Comparison of ENCODE assay signal across 8 cellular contexts in genomic region chr21:25790122-25790951, GRCh38. TPM values are rescaled to one million over a fixed set of nuclear protein-coding genes. Genes with fewer than 3 reads are reported as not detected.
DNase-seq lines count a peak whose midpoint lies in the region; ATAC-seq and TF ChIP-seq lines count a peak whose summit lies in the region.

No MANE protein-coding gene starts in this region.

- H3K9me3 ChIP-seq in transverse colon, result no peaks in the 10 kb centered on the region

- peak; percentile 31 to 39 (median 36) for TF ChIP-seq CTCF in transverse colon (IDR thresholded peaks at IDR 0.05)

- DNase-seq in DMS53 (lab: John Stamatoyannopoulos, UW) (peak; percentile 79), SIG-M5 treated with dmso at 0.1 percent for 504 hours (lab: John Stamatoyannopoulos, UW; ENCODE audit: unreplicated experiment) (peak; percentile 47), dedifferentiated amniotic fluid mesenchymal stem cell (ENCODE audit: extremely low spot score) (peak; percentile 77), medulla oblongata (ENCODE audit: extremely low spot score) (peak; percentile 71), transverse colon (no peak), KG1 (lab: John Stamatoyannopoulos, UW) (no peak)

- peak; percentile 71 for ATAC-seq in GM19455 (IDR thresholded peaks at IDR 0.05; ENCODE audit: unreplicated experiment)

- peak overlapping the region; percentile 59 to 75 (median 70) for H3K27ac ChIP-seq in transverse colon

- peak; percentile 67 for TF ChIP-seq RAD21 in Ishikawa (IDR thresholded peaks at IDR 0.05; ENCODE audit: low read depth)

- intact Hi-C loops in transverse colon (cut with DNase I; ENCODE audit: low total_unique reads), result loop anchor here (5.0 kb wide), 1 partner anchor 1912 kb away; no protein-coding TSS in a partner anchor

- H3K4me1 ChIP-seq in transverse colon, result peaks cover 0 to 13% (median 0%) of the 10 kb centered on the region in 4 donors

- no peak for TF ChIP-seq EP300 in Ishikawa (IDR thresholded peaks at IDR 0.05; ENCODE audit: borderline replicate concordance)
- TF ChIP-seq EP300 in transverse colon (IDR thresholded peaks at IDR 0.05; ENCODE audit: low read depth), result no peak

- no peak for TF ChIP-seq POLR2A in transverse colon (IDR thresholded peaks at IDR 0.05)

- H3K4me3 ChIP-seq in transverse colon, result peak overlapping the region in 3 of 4 donors; percentile 19 to 42 (median 30)

- in situ Hi-C loops in transverse colon (cut with MboI; ENCODE audit: low pct_ligation_motif_present in 1 of 4, low pct_unique_long_range_greater_than_20kb in 1 of 4, low sequenced_read_pairs in 3 of 4), result loop anchor here in 1 of 4 donors (25.0 kb wide), 1 partner anchor 922 kb away; no protein-coding TSS in a partner anchor

- WGBS in transverse colon (ENCODE audit: low coverage in 1 of 2), 2 donors, result 6 to 9% methylated on average over 6 to 7 of the region's 7 CpGs

- H3K27me3 ChIP-seq in transverse colon, result no peaks in the 10 kb centered on the region

- no peaks in the 10 kb centered on the region for H3K36me3 ChIP-seq in transverse colon

TF ChIP-seq in Ishikawa, 13 proteins besides CTCF, POLR2A, EP300 and RAD21:
- TF ChIP-seq MAX (IDR thresholded peaks at IDR 0.05) (peak; percentile 42), TEAD4 (IDR thresholded peaks at IDR 0.05) (no peak)

RNA-seq across cellular contexts. Expression of gene GABPA, which starts 55.6 kb away (rescaled TPM):
- total RNA-seq in transverse colon, result 10 to 100 TPM in 3 of 4 donors, 1 to 10 TPM in 1; 5.4 to 23.3 (median 18.6) TPM

RNA-seq across cellular contexts. Expression of gene ATP5PF, which starts 55.6 kb away (rescaled TPM):
- total RNA-seq in transverse colon, result 100 to 1,000 TPM in 1 of 4 donors, 10 to 100 TPM in 3; 56.9 to 147 (median 78.4) TPM

Comparison
In these comparisons a context has a peak if more than half of its experiments do, and no peak if none do; other contexts are left out.
1. DNase-seq: peak in DMS53 (single experiment), SIG-M5 treated with dmso at 0.1 percent for 504 hours (single experiment), dedifferentiated amniotic fluid mesenchymal stem cell (single experiment) and medulla oblongata (single experiment); none in transverse colon (single experiment) and KG1 (single experiment).